Comparison of ENCODE assay signal across 33 cellular contexts in the genomic region with DNA sequence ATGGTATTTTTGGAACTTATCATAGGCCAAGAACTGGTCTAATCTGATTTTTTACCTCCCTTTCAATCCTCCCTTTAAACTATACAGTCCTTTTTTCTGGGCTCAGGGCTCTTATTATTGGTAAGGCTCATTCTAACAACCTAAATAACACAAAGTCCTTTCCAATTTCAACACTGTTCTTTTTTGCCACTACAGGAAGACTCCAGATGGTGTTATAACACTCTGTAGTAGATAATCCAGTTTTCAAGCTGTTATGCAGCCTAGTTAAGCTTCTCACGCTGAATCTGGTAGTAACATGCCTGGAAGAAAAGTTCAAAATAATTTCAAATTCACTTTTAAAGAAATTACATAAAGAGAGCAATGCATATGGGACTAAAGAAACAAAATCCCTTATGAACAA. TPM values are rescaled to one million over a fixed set of nuclear protein-coding genes. Genes with fewer than 3 reads are reported as not detected.
"Had no signal": no experiment of that assay in that cellular context is flagged by ENCODE, and none has a peak within 500 bp of the region (broad histone marks: within the 10 kb centered on the region; RNA-seq: fewer than 3 reads in every experiment).

No MANE protein-coding gene starts in this region.

- H3K27me3 ChIP-seq: cardiac muscle cell, gastrocnemius medialis, hepatocyte, pancreas, sigmoid colon, stomach, suprapubic skin, tibial artery had no signal

- H3K4me1 ChIP-seq: pancreas, prostate gland, sigmoid colon had no signal

- H3K4me3 ChIP-seq: cardiac muscle cell, gastrocnemius medialis, hepatocyte, pancreas, prostate gland, sigmoid colon, stomach, suprapubic skin, tibial artery had no signal

- H3K79me2 ChIP-seq: hepatocyte had no signal

- H2AFZ ChIP-seq: hepatocyte had no signal

- H3K4me1 Mint-ChIP-seq: neural crest cell; stimulated activated memory B cell treated with anti-CD40 and anti-IgM and Interleukin-4, amounts not matched to agents 10 μg/mL and 1 μg/mL and 100 μg/mL, for 72 hours had no signal

- H3K9me3 Mint-ChIP-seq: activated naive CD4-positive, alpha-beta T cell treated with anti-CD3 and anti-CD28 coated beads, Interleukin-2, amount 50 U/mL, for 72 hours; activated T-cell treated with anti-CD3 and anti-CD28 coated beads, Interleukin-2, amount 50 U/mL, for 72 hours; effector memory CD8-positive, alpha-beta T cell; naive thymus-derived CD4-positive, alpha-beta T cell; neural crest cell; stimulated activated memory B cell treated with anti-CD40 and anti-IgM and Interleukin-4, amounts not matched to agents 10 μg/mL and 1 μg/mL and 100 μg/mL, for 72 hours; T-helper 2 cell treated with Interferon-gamma antibody and Interleukin-4, amounts not matched to agents 5 μg/mL and 100 μg/mL, for 36 hours had no signal

- H3K27ac Mint-ChIP-seq: activated naive CD4-positive, alpha-beta T cell treated with anti-CD3 and anti-CD28 coated beads, Interleukin-2, amount 50 U/mL, for 72 hours; activated T-cell treated with anti-CD3 and anti-CD28 coated beads, Interleukin-2, amount 50 U/mL, for 72 hours; effector memory CD8-positive, alpha-beta T cell; naive thymus-derived CD4-positive, alpha-beta T cell; stimulated activated memory B cell treated with anti-CD40 and anti-IgM and Interleukin-4, amounts not matched to agents 10 μg/mL and 1 μg/mL and 100 μg/mL, for 72 hours; T-helper 2 cell treated with Interferon-gamma antibody and Interleukin-4, amounts not matched to agents 5 μg/mL and 100 μg/mL, for 36 hours had no signal

- H3K4me3 Mint-ChIP-seq: activated T-cell treated with anti-CD3 and anti-CD28 coated beads, Interleukin-2, amount 50 U/mL, for 72 hours; effector memory CD8-positive, alpha-beta T cell; naive thymus-derived CD4-positive, alpha-beta T cell; neural crest cell; stimulated activated memory B cell treated with anti-CD40 and anti-IgM and Interleukin-4, amounts not matched to agents 10 μg/mL and 1 μg/mL and 100 μg/mL, for 72 hours; T-helper 2 cell treated with Interferon-gamma antibody and Interleukin-4, amounts not matched to agents 5 μg/mL and 100 μg/mL, for 36 hours had no signal

- H3K27ac ChIP-seq: cardiac muscle cell, gastrocnemius medialis, hepatocyte, pancreas, prostate gland, sigmoid colon, stomach, suprapubic skin, tibial artery had no signal

- H3K9me3 ChIP-seq: gastrocnemius medialis, pancreas, prostate gland, sigmoid colon, stomach, suprapubic skin, tibial artery had no signal

- DNase-seq: activated CD4-positive, alpha-beta T cell treated with anti-CD3 and anti-CD28 coated beads for 4 hours; activated CD4-positive, alpha-beta T cell treated with anti-CD3 and anti-CD28 coated beads, Interleukin-2, amount 50 U/mL, for 4 hours; activated naive CD4-positive, alpha-beta T cell; activated T-cell treated with anti-CD3 and anti-CD28 coated beads for 4 hours; activated T-cell treated with anti-CD3 and anti-CD28 coated beads, Interleukin-2, amount 50 U/mL, for 72 hours; cortex of kidney; effector memory CD8-positive, alpha-beta T cell; erythroblast; gastrocnemius medialis; kidney; left colon; mammary epithelial cell; naive thymus-derived CD4-positive, alpha-beta T cell; nucleus accumbens; pancreas; retina; sigmoid colon; small intestine; stimulated activated CD4-positive, alpha-beta T cell treated with anti-CD3 and anti-CD28 coated beads, Interleukin-1b, Interleukin-23, amount 100 ng/mL, for 48 hours; stimulated activated CD4-positive, alpha-beta T cell treated with anti-CD3 and anti-CD28 coated beads, Interleukin-4, amount 100 ng/mL, for 4 hours; stimulated activated CD8-positive, alpha-beta memory T cell treated with anti-CD3 and anti-CD28 coated beads, Interleukin-4, amount 100 ng/mL, for 48 hours; stomach; T-helper 1 cell; tibial artery had no signal

- H3K36me3 Mint-ChIP-seq: activated naive CD4-positive, alpha-beta T cell treated with anti-CD3 and anti-CD28 coated beads, Interleukin-2, amount 50 U/mL, for 72 hours had no signal

- H3K4me2 ChIP-seq: hepatocyte had no signal

- H3K27me3 Mint-ChIP-seq: effector memory CD8-positive, alpha-beta T cell; naive thymus-derived CD4-positive, alpha-beta T cell; stimulated activated memory B cell treated with anti-CD40 and anti-IgM and Interleukin-4, amounts not matched to agents 10 μg/mL and 1 μg/mL and 100 μg/mL, for 72 hours had no signal

RNA-seq across cellular contexts. Expression of a gene that starts 3.1 kb away (rescaled TPM):
- total RNA-seq: activated naive CD4-positive, alpha-beta T cell treated with anti-CD3 and anti-CD28 coated beads, Interleukin-2, amount 50 U/mL, for 72 hours; activated T-cell treated with anti-CD3 and anti-CD28 coated beads, Interleukin-2, amount 50 U/mL, for 72 hours; left colon; prostate gland; suprapubic skin; ureter had no signal
- polyA plus RNA-seq: naive thymus-derived CD4-positive, alpha-beta T cell had no signal
